Comparison of ENCODE assay signal across 1 cellular context in genomic region chr11:102552447-102553200, GRCh38.
TF ChIP-seq lines count a peak whose summit lies in the region.

No MANE protein-coding gene starts in this region.

TF ChIP-seq in SK-N-SH treated with all-trans-retinoic acid at 6 μM for 48 hours, 23 proteins besides CTCF, POLR2A, EP300 and RAD21 (continued from another document):
- no peak for TF ChIP-seq TSHZ2 (CRISPR knock-in tag; IDR thresholded peaks at IDR 0.05)
TF ChIP-seq in SK-N-SH treated with all-trans-retinoic acid at 6 μM for 48 hours: peak in this region for 0.
